In the genomic region with DNA sequence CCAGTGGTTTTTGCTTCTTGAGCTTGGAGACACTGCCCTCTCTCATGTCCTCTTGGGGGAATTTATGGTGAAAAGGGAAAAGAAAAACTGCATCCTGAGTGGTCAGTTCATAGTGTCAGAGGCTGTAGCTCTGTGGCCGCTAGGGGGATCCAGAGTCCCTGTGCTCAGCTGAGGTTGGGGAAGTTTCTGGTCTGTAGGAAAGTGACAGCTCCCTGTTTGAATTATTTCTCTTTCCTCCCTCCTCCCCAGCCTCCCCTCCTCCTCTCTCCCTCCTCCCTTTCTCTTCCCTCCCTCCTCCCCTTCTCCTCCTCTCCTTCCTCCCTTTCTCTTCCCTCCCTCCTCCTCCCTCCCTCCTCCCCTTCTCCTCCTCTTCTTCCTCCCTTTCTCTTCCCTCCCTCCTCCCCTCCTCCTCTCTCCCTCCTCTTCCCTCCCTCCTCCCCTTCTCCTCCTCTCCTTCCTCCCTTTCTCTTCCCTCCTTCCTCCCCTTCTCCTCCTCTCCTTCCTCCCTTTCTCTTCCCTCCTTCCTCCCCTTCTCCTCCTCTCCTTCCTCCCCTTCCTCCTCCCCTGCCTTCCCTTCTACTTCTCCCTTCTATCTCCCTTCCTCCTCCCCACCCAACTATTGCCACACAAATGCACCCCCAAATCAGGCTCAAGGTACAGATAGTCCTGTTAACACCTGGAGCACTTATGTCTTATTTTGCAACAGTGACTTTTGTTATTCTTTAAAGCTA, we compare ENCODE assay signal across 9 cellular contexts.
DNase-seq lines count a peak whose midpoint lies in the region; TF ChIP-seq lines count a peak whose summit lies in the region.
"Had no signal": no experiment of that assay in that cellular context is flagged by ENCODE, and none has a peak within 500 bp of the region (broad histone marks: within the 10 kb centered on the region; RNA-seq: fewer than 3 reads in every experiment).

No MANE protein-coding gene starts in this region.

- H4K91ac ChIP-seq in H9 (ENCODE audit: insufficient read length, low read depth, low read length) = no peak overlapping the region

- no peak overlapping the region for H3K4ac ChIP-seq in H9 (ENCODE audit: low read depth, low read length)

- no CpG with 5 or more reads among the region's 1 CpG for WGBS in H9 (ENCODE audit: extremely low coverage, insufficient read length, low lambda C conversion rate)

- H3K79me1 ChIP-seq in H9 (ENCODE audit: insufficient read depth, low read depth, low read length, poor library complexity, severe bottlenecking) = no peaks in the 10 kb centered on the region

- H3K56ac ChIP-seq in H9 (ENCODE audit: insufficient read length, low read depth, low read length) = no peak overlapping the region

- no peaks in the 10 kb centered on the region for H4K20me1 ChIP-seq in H9 (ENCODE audit: control insufficient read depth, insufficient read depth, insufficient read length)

- H4K8ac ChIP-seq in H9 (replicated peaks; ENCODE audit: insufficient read length, low read depth, low read length) = no peak overlapping the region

- TF ChIP-seq CTCF in H9 (conservative IDR thresholded peaks at IDR 0.05) (peak; percentile 91), NB4 (IDR thresholded peaks at IDR 0.05; ENCODE audit: low read depth, low read length) (peak; percentile 94)

- H3K27ac Mint-ChIP-seq in H9 = no peak overlapping the region; a peak in 1 of 7 replicates

- no peak overlapping the region for H3K18ac ChIP-seq in H9 (ENCODE audit: insufficient read length, low read depth, low read length)

- no peak overlapping the region for H3K4me3 ChIP-seq in NB4 (ENCODE audit: low read depth, low read length)

- in situ Hi-C loops in G401 (cut with HindIII; ENCODE audit: low sequenced_read_pairs) = no loop called here
- in situ Hi-C loops in SK-MEL-5 (cut with HindIII; ENCODE audit: low pct_unique_long_range_greater_than_20kb, low sequenced_read_pairs) = no loop called here

- no peak overlapping the region for H4K5ac ChIP-seq in H9 (ENCODE audit: insufficient read length, low read depth, low read length)

- H3K79me2 ChIP-seq in H9 (ENCODE audit: insufficient read depth, low read length) = no peaks in the 10 kb centered on the region

- H3K9me3 ChIP-seq in H9 (ENCODE audit: control insufficient read depth, low read depth, low read length) = no peaks in the 10 kb centered on the region

- no peaks in the 10 kb centered on the region for H3K4me1 ChIP-seq in H9 (ENCODE audit: insufficient read depth, low read length)

- H3K4me2 ChIP-seq in H9 (ENCODE audit: insufficient read depth, insufficient read length, low read length) = no peak overlapping the region

- no peak overlapping the region for H2AK5ac ChIP-seq in H9 (ENCODE audit: insufficient read length, low read length)

- H2BK12ac ChIP-seq in H9 (ENCODE audit: insufficient read length, low read depth, low read length) = no peak overlapping the region

- TF ChIP-seq POLR2A in NB4 (IDR thresholded peaks at IDR 0.05; ENCODE audit: extremely low read depth, insufficient read length) = no peak

- H3K9ac ChIP-seq in H9 (ENCODE audit: extremely low read depth, insufficient read length, low read length) = no peak overlapping the region

- H3T11ph ChIP-seq in H9 (ENCODE audit: low read length) = no peak overlapping the region

- H3K27me3 ChIP-seq in H9 (ENCODE audit: insufficient read depth, low read length) = no peaks in the 10 kb centered on the region

- H3K23ac ChIP-seq in H9 (ENCODE audit: insufficient read length, low read depth, low read length) = no peak overlapping the region

- H3K23me2 ChIP-seq in H9 (ENCODE audit: insufficient read length, low read depth, low read length, poor library complexity, severe bottlenecking) = no peaks in the 10 kb centered on the region

- H3K27ac ChIP-seq in H9 (ENCODE audit: insufficient read length, low read depth, low read length) = no peak overlapping the region

- H3K36me3 Mint-ChIP-seq in H9 (ENCODE audit: insufficient read depth in 1 of 3, low read depth in 3 of 3) = peaks cover 0 to 12% (median 0%) of the 10 kb centered on the region in 3 experiments; a peak in 1 of 7 replicates

- H2BK15ac ChIP-seq in H9 (ENCODE audit: low read depth, low read length) = no peak overlapping the region

- no peaks in the 10 kb centered on the region for H3K27me3 Mint-ChIP-seq in H9 (ENCODE audit: low read depth)

- H3K9me3 Mint-ChIP-seq in H9 = peaks cover 0 to 2% of the 10 kb centered on the region in 2 experiments; a peak in 1 of 5 replicates
- H3K9me3 Mint-ChIP-seq: central memory CD8-positive, alpha-beta T cell had no signal

- H2BK20ac ChIP-seq in H9 (ENCODE audit: low read depth, low read length, poor library complexity, severe bottlenecking) = no peak overlapping the region

- H3K4me1 Mint-ChIP-seq in H9 = peaks cover 12 to 13% of the 10 kb centered on the region in 2 experiments
- H3K4me1 Mint-ChIP-seq: central memory CD8-positive, alpha-beta T cell had no signal

- H2BK120ac ChIP-seq in H9 (ENCODE audit: low read depth, low read length, poor library complexity, severe bottlenecking) = no peak overlapping the region

- H3K4me3 Mint-ChIP-seq in H9 = no peak overlapping the region
- H3K4me3 Mint-ChIP-seq: central memory CD8-positive, alpha-beta T cell had no signal

- no peak overlapping the region for H2BK5ac ChIP-seq in H9 (ENCODE audit: insufficient read length, low read length)

- DNase-seq in G401 (ENCODE audit: low spot score) = peak; percentile 83
- DNase-seq in H9 = peak; percentile 76
- DNase-seq in NB4 (ENCODE audit: low read depth) = peak; percentile 67
- DNase-seq in SK-MEL-5 (ENCODE audit: low read depth, low spot score) = peak; percentile 83
- peak; percentile 18 for DNase-seq in brain pericyte (ENCODE audit: low read depth, low spot score)
- peak; percentile 82 for DNase-seq in islet precursor cell
- DNase-seq in stimulated activated CD4-positive, alpha-beta T cell treated with anti-CD3 and anti-CD28 coated beads, Interleukin-2, amount 100 ng/mL, for 48 hours = peak; percentile 29 to 45
- no peak for DNase-seq in NCI-H187 (lab: John Stamatoyannopoulos, UW)

- H2AFZ ChIP-seq in H9 (ENCODE audit: low read length) = no peak overlapping the region

- H3K14ac ChIP-seq in H9 (ENCODE audit: insufficient read depth, low read length) = no peak overlapping the region

Comparison
In these comparisons a context has a peak if more than half of its experiments do, and no peak if none do; other contexts are left out.
1. DNase-seq: peak in G401 (single experiment), H9 (single experiment), NB4 (single experiment), SK-MEL-5 (single experiment), brain pericyte (single experiment), islet precursor cell (single experiment) and stimulated activated CD4-positive, alpha-beta T cell treated with anti-CD3 and anti-CD28 coated beads, Interleukin-2, amount 100 ng/mL, for 48 hours (2 of 2); none in NCI-H187 (0 of 2).